8 cellular contexts compared by ENCODE assay signal in genomic region chr11:6482431-6482830, GRCh38. TPM values are rescaled to one million over a fixed set of nuclear protein-coding genes. Genes with fewer than 3 reads are reported as not detected.
DNase-seq lines count a peak whose midpoint lies in the region; ATAC-seq, FAIRE-seq and TF ChIP-seq lines count a peak whose summit lies in the region.

No MANE protein-coding gene starts in this region.

- H3K9ac ChIP-seq in GM12878 (ENCODE audit: control insufficient read depth, insufficient read depth, low read length) = peak overlapping the region; percentile 89

- H3K27me3 Mint-ChIP-seq in memory B cell = no peaks in the 10 kb centered on the region

- WGBS in GM12878 (ENCODE audit: insufficient coverage, insufficient replicate concordance, low lambda C conversion rate, missing lambda C conversion rate) = 84% methylated on average over 5 of the region's 5 CpGs

- H3K4me3 Mint-ChIP-seq in memory B cell = peak overlapping the region; percentile 93

- H2AFZ ChIP-seq in GM12878 (ENCODE audit: control insufficient read depth, low read depth, low read length) = no peak overlapping the region

- no peak for TF ChIP-seq EP300 in GM12878 (IDR thresholded peaks at IDR 0.05; ENCODE audit: borderline replicate concordance in 1 of 2, control insufficient read depth in 1 of 2, low read depth in 2 of 2, low read length in 2 of 2)

- peak overlapping the region; percentile 98 for H3K4me2 ChIP-seq in GM12878 (ENCODE audit: control insufficient read depth, insufficient read depth)

- in situ Hi-C loops in GM12878 (cut with MboI) = loop anchor here (5.0 kb wide), 1 partner anchor 125 kb away; no protein-coding TSS in a partner anchor

- no peak for TF ChIP-seq POLR2A in GM12878 (IDR thresholded peaks at IDR 0.05; ENCODE audit: low read depth, low read length)
- no peak for TF ChIP-seq POLR2A in uterus (IDR thresholded peaks at IDR 0.05)

- peaks cover 40% of the 10 kb centered on the region for H3K79me2 ChIP-seq in GM12878 (ENCODE audit: control insufficient read depth, insufficient read depth, low read length)

- ATAC-seq in left cardiac atrium = no peak
- ATAC-seq in GM12878 = no peak
- no peak for ATAC-seq in memory B cell (ENCODE audit: low read depth)
- no peak for ATAC-seq in HG02885 (IDR thresholded peaks at IDR 0.05; ENCODE audit: poor library complexity, unreplicated experiment)

- peak overlapping the region; percentile 90 to 94 for H3K27ac ChIP-seq in right atrium auricular region
- peak overlapping the region; percentile 80 for H3K27ac ChIP-seq in GM12878 (ENCODE audit: control insufficient read depth, insufficient read depth)
- H3K27ac ChIP-seq in uterus = peak overlapping the region; percentile 93 to 94

- TF ChIP-seq CTCF in right atrium auricular region (IDR thresholded peaks at IDR 0.05) = no peak
- no peak for TF ChIP-seq CTCF in GM12878 (IDR thresholded peaks at IDR 0.05 in 2 of 3, conservative IDR thresholded peaks at IDR 0.05 in 1 of 3; ENCODE audit: control insufficient read depth in 2 of 3, extremely low read depth in 1 of 3, insufficient read depth in 1 of 3, low read depth in 3 of 3, low read length in 3 of 3)
- TF ChIP-seq CTCF in uterus (IDR thresholded peaks at IDR 0.05) = no peak

- peaks cover 12% of the 10 kb centered on the region for H3K36me3 Mint-ChIP-seq in memory B cell

- peaks cover 0 to 31% of the 10 kb centered on the region in 2 donors for H3K4me1 ChIP-seq in right atrium auricular region
- H3K4me1 ChIP-seq in GM12878 (ENCODE audit: control insufficient read depth, insufficient read depth, low read length) = peaks cover 19% of the 10 kb centered on the region
- peaks cover 6% of the 10 kb centered on the region in 2 donors for H3K4me1 ChIP-seq in uterus

- SMC1A ChIA-PET in GM12878 (lab: Charles Lee; ENCODE audit: uncharacterized antibody, unreplicated experiment) = interaction anchor here (1.1 to 2.9 kb wide), 7 partner anchors 13 to 200 kb away, joined by 3 to 14 read pairs (median 5); partner anchors contain the start of gene MRPL17

- no peaks in the 10 kb centered on the region for H3K9me3 Mint-ChIP-seq in memory B cell

- no peak for FAIRE-seq in GM12878 (lab: Jason Lieb, UNC)

- no TSS peak for BruUV-seq in GM12878 (replicated peaks; lab: Mats Ljungman, UMichigan)

- RAD21 ChIA-PET in GM12878 (lab: Charles Lee; ENCODE audit: unreplicated experiment) = interaction anchor here (1.4 to 1.7 kb wide), 3 partner anchors 10 to 137 kb away, joined by 3 to 13 read pairs (median 6); partner anchors contain the start of gene TPP1

- H3K27me3 ChIP-seq in right atrium auricular region = no peaks in the 10 kb centered on the region
- H3K27me3 ChIP-seq in GM12878 (replicated peaks in 1 of 2; ENCODE audit: control insufficient read depth in 2 of 2, insufficient read depth in 2 of 2, low read length in 1 of 2) = no peaks in the 10 kb centered on the region
- no peaks in the 10 kb centered on the region for H3K27me3 ChIP-seq in uterus

- peaks cover 48% of the 10 kb centered on the region for H3K36me3 ChIP-seq in right atrium auricular region
- H3K36me3 ChIP-seq in GM12878 (ENCODE audit: control insufficient read depth in 2 of 2, insufficient read depth in 2 of 2, low read length in 1 of 2) = peaks cover 0 to 18% of the 10 kb centered on the region in 2 experiments; a peak in 2 of 4 replicates
- H3K36me3 ChIP-seq in uterus = no peaks in the 10 kb centered on the region

- TF ChIP-seq RAD21 in GM12878 (IDR thresholded peaks at IDR 0.05; ENCODE audit: insufficient read depth, low read depth, low read length) = no peak

- H3K9me3 ChIP-seq in right atrium auricular region = no peaks in the 10 kb centered on the region
- H3K9me3 ChIP-seq in GM12878 (replicated peaks; ENCODE audit: control insufficient read depth, insufficient read depth, low read length) = no peaks in the 10 kb centered on the region
- H3K9me3 ChIP-seq in uterus = no peaks in the 10 kb centered on the region

- peak overlapping the region; percentile 65 to 70 for H3K4me3 ChIP-seq in right atrium auricular region
- H3K4me3 ChIP-seq in GM12878 = peak overlapping the region; percentile 93
- peak overlapping the region; percentile 84 to 92 for H3K4me3 ChIP-seq in uterus

- CTCF ChIA-PET in GM12878 (lab: Yijun Ruan, JAX) = interaction anchor here (0.6 to 10.7 kb wide), 12 partner anchors 13 to 266 kb away, joined by 3 to 119 read pairs (median 6); partner anchors contain the start of gene MRPL17

- intact Hi-C loops in left cardiac atrium (cut with DNase I) (no loop called here), GM12878 (cut with micrococcal nuclease; ENCODE audit: unreplicated experiment) (loop anchor here (10.0 kb wide), 2 partner anchors 248 to 1042 kb away; partner anchors contain the start of genes CNGA4 and FHIP1B), uterus (cut with DNase I; ENCODE audit: low total_unique reads) (no loop called here), posterior cingulate gyrus (cut with DNase I) (loop anchor here (5.0 kb wide), 1 partner anchor 275 kb away; no protein-coding TSS in a partner anchor)

- H3K4me1 Mint-ChIP-seq in memory B cell = peaks cover 21% of the 10 kb centered on the region

- POLR2A ChIA-PET in GM12878 (lab: Charles Lee) = interaction anchor here (0.6 to 2.0 kb wide), 3 partner anchors 13 to 16 kb away, joined by 3 to 26 read pairs (median 9); partner anchors contain the start of gene DNHD1

- peak overlapping the region; percentile 72 for H3K27ac Mint-ChIP-seq in memory B cell

- DNase-seq in right atrium auricular region (ENCODE audit: low spot score) (no peak), left cardiac atrium (no peak), GM12878 (ENCODE audit: low read depth, low spot score) (no peak), memory B cell (ENCODE audit: low spot score in 2 of 2) (no peak), uterus (no peak), posterior cingulate gyrus (no peak), GF-D8 (lab: John Stamatoyannopoulos, UW) (no peak)

- no peaks in the 10 kb centered on the region for H4K20me1 ChIP-seq in GM12878 (ENCODE audit: control insufficient read depth, insufficient read depth)

RNA-seq across cellular contexts. Expression of gene TIMM10B, which starts 1.1 kb away (rescaled TPM):
- 10 to 100 TPM; 19.8 to 22.6 TPM for total RNA-seq in right atrium auricular region
- total RNA-seq in left cardiac atrium = 10 to 100 TPM; 19.9 to 33.0 TPM
- 209 and 215 TPM in 2 replicates for total RNA-seq in GM12878 (2013; cell fraction: nucleolus; rRNA removed)
- 40.5 and 41.4 TPM in 2 replicates for total RNA-seq in GM12878 (2014; rRNA removed)
- 28.8 and 30.3 TPM in 2 replicates for total RNA-seq in GM12878 (2014; rRNA removed; fragmentation: Illumina TruSeq; extraction: Trizol)
- total RNA-seq in GM12878 (2021) = 39.2 and 42.1 TPM in 2 replicates
- polyA plus RNA-seq in GM12878 (2011; ENCODE audit: low read depth) = 25.9 TPM
- polyA plus RNA-seq in GM12878 (2011; rRNA removed) = 58.6 and 64.3 TPM in 2 replicates
- 66.0 and 70.2 TPM in 2 replicates for polyA plus RNA-seq in GM12878 (2011; cell fraction: cytosol; rRNA removed)
- 65.6 and 86.1 TPM in 2 replicates for polyA plus RNA-seq in GM12878 (2011; cell fraction: nucleus; rRNA removed)
- polyA plus RNA-seq in GM12878 (2012) = 29.4 and 30.0 TPM in 2 replicates
- polyA plus RNA-seq in GM12878 (2014; fragmentation: Illumina TruSeq; extraction: Trizol) = 32.9 and 36.1 TPM in 2 replicates
- 100 to 1,000 TPM in 1 of 2 experiments, 10 to 100 TPM in 1; 93.3 to 126 TPM for polyA plus RNA-seq in GM12878 (2014; fragmentation: Nextera tagmentation; extraction: Ambion mirVana)
- 33.5 and 47.8 TPM in 2 replicates for polyA plus RNA-seq in GM12878 (2014; rRNA removed)
- 10 to 100 TPM; 58.4 to 61.6 TPM for polyA plus RNA-seq in GM12878 (2016; fragmentation: Nextera tagmentation; extraction: Ambion mirVana)
- polyA minus RNA-seq in GM12878 (2011; rRNA and poly(A)+ RNA removed) = 44.2 and 73.7 TPM in 2 replicates
- 15.5 and 24.5 TPM in 2 replicates for polyA minus RNA-seq in GM12878 (2011; cell fraction: cytosol; rRNA and poly(A)+ RNA removed)
- polyA minus RNA-seq in GM12878 (2011; cell fraction: nucleus; rRNA and poly(A)+ RNA removed) = 77.0 and 98.9 TPM in 2 replicates
- total RNA-seq in uterus = 10 to 100 TPM in 3 of 4 donors, 1 to 10 TPM in 1; 7.9 to 40.7 (median 28.4) TPM

RNA-seq across cellular contexts. Expression of gene ARFIP2, which starts 1.3 kb away (rescaled TPM):
- total RNA-seq in right atrium auricular region (10 to 100 TPM; 19.2 to 34.1 TPM), left cardiac atrium (10 to 100 TPM; 18.6 to 32.6 TPM), GM12878 (2014; rRNA removed) (47.7 and 49.5 TPM in 2 replicates), GM12878 (2014; rRNA removed; fragmentation: Illumina TruSeq; extraction: Trizol) (35.6 TPM in 2 replicates), GM12878 (2021) (44.2 and 48.4 TPM in 2 replicates), uterus (10 to 100 TPM; 34.4 to 58.5 (median 51.8) TPM)
- 53.4 and 65.2 TPM in 2 replicates for total RNA-seq in GM12878 (2013; cell fraction: nucleolus; rRNA removed)
- 36.2 TPM for polyA plus RNA-seq in GM12878 (2011; ENCODE audit: low read depth)
- polyA plus RNA-seq in GM12878 (2011; rRNA removed) (35.9 and 44.7 TPM in 2 replicates), GM12878 (2014; fragmentation: Illumina TruSeq; extraction: Trizol) (41.4 and 52.8 TPM in 2 replicates), GM12878 (2014; fragmentation: Nextera tagmentation; extraction: Ambion mirVana) (10 to 100 TPM; 11.7 to 18.9 TPM), GM12878 (2014; rRNA removed) (59.8 and 65.5 TPM in 2 replicates), GM12878 (2016; fragmentation: Nextera tagmentation; extraction: Ambion mirVana) (10 to 100 TPM; 49.5 to 53.1 TPM)
- polyA plus RNA-seq in GM12878 (2011; cell fraction: cytosol; rRNA removed) = 40.0 and 50.8 TPM in 2 replicates
- 130 and 160 TPM in 2 replicates for polyA plus RNA-seq in GM12878 (2011; cell fraction: nucleus; rRNA removed)
- polyA plus RNA-seq in GM12878 (2012) = 43.4 and 52.7 TPM in 2 replicates
- 33.1 and 33.8 TPM in 2 replicates for polyA minus RNA-seq in GM12878 (2011; rRNA and poly(A)+ RNA removed)
- 8.4 and 9.6 TPM in 2 replicates for polyA minus RNA-seq in GM12878 (2011; cell fraction: cytosol; rRNA and poly(A)+ RNA removed)
- 49.7 and 60.0 TPM in 2 replicates for polyA minus RNA-seq in GM12878 (2011; cell fraction: nucleus; rRNA and poly(A)+ RNA removed)

RNA-seq across cellular contexts. Expression of gene TRIM3, which starts 8.7 kb away (rescaled TPM):
- total RNA-seq in right atrium auricular region (10 to 100 TPM in 1 of 2 donors, 1 to 10 TPM in 1; 7.1 to 19.5 TPM), left cardiac atrium (10 to 100 TPM; 10.6 to 14.5 TPM), GM12878 (2014; rRNA removed) (6.1 and 11.8 TPM in 2 replicates), GM12878 (2014; rRNA removed; fragmentation: Illumina TruSeq; extraction: Trizol) (3.4 and 3.7 TPM in 2 replicates), GM12878 (2021) (6.9 and 8.7 TPM in 2 replicates), uterus (10 to 100 TPM in 3 of 4 donors, 1 to 10 TPM in 1; 9.5 to 42.4 (median 29.6) TPM)
- 14.7 and 15.4 TPM in 2 replicates for total RNA-seq in GM12878 (2013; cell fraction: nucleolus; rRNA removed)
- polyA plus RNA-seq in GM12878 (2011; ENCODE audit: low read depth) = 2.9 TPM
- polyA plus RNA-seq in GM12878 (2011; rRNA removed) (3.3 and 4.4 TPM in 2 replicates), GM12878 (2014; fragmentation: Illumina TruSeq; extraction: Trizol) (4.7 and 7.5 TPM in 2 replicates), GM12878 (2014; fragmentation: Nextera tagmentation; extraction: Ambion mirVana) (under 1 TPM; 0.34 to 0.55 TPM), GM12878 (2014; rRNA removed) (11.0 and 18.3 TPM in 2 replicates), GM12878 (2016; fragmentation: Nextera tagmentation; extraction: Ambion mirVana) (1 to 10 TPM; 4.6 to 5.0 TPM)
- polyA plus RNA-seq in GM12878 (2011; cell fraction: cytosol; rRNA removed) = 4.2 and 5.7 TPM in 2 replicates
- 28.2 and 29.4 TPM in 2 replicates for polyA plus RNA-seq in GM12878 (2011; cell fraction: nucleus; rRNA removed)
- polyA plus RNA-seq in GM12878 (2012) = 4.2 and 5.3 TPM in 2 replicates
- polyA minus RNA-seq in GM12878 (2011; rRNA and poly(A)+ RNA removed) = 4.3 and 5.5 TPM in 2 replicates
- 2.4 and 3.0 TPM in 2 replicates for polyA minus RNA-seq in GM12878 (2011; cell fraction: cytosol; rRNA and poly(A)+ RNA removed)
- polyA minus RNA-seq in GM12878 (2011; cell fraction: nucleus; rRNA and poly(A)+ RNA removed) = 4.0 and 10.0 TPM in 2 replicates

RNA-seq across cellular contexts. Expression of gene DNHD1, which starts 14.6 kb away (rescaled TPM):
- 1 to 10 TPM; 4.4 to 4.8 TPM for total RNA-seq in right atrium auricular region
- 1 to 10 TPM; 4.4 to 7.6 TPM for total RNA-seq in left cardiac atrium
- total RNA-seq in GM12878 (2013; cell fraction: nucleolus; rRNA removed) = 157 and 165 TPM in 2 replicates
- total RNA-seq in GM12878 (2014; rRNA removed) = 10.1 and 11.7 TPM in 2 replicates
- total RNA-seq in GM12878 (2014; rRNA removed; fragmentation: Illumina TruSeq; extraction: Trizol) = 6.7 and 7.8 TPM in 2 replicates
- total RNA-seq in GM12878 (2021) = 12.3 and 14.0 TPM in 2 replicates
- polyA plus RNA-seq in GM12878 (2011; ENCODE audit: low read depth) = 12.7 TPM
- 9.4 and 13.6 TPM in 2 replicates for polyA plus RNA-seq in GM12878 (2011; rRNA removed)
- 10.3 and 12.6 TPM in 2 replicates for polyA plus RNA-seq in GM12878 (2011; cell fraction: cytosol; rRNA removed)
- polyA plus RNA-seq in GM12878 (2011; cell fraction: nucleus; rRNA removed) = 146 and 224 TPM in 2 replicates
- polyA plus RNA-seq in GM12878 (2012) = 19.4 TPM in 2 replicates
- 7.6 and 10.6 TPM in 2 replicates for polyA plus RNA-seq in GM12878 (2014; fragmentation: Illumina TruSeq; extraction: Trizol)
- polyA plus RNA-seq in GM12878 (2014; fragmentation: Nextera tagmentation; extraction: Ambion mirVana) = 1 to 10 TPM in 1 of 2 experiments, under 1 TPM in 1; 0.99 to 1.1 TPM
- polyA plus RNA-seq in GM12878 (2014; rRNA removed) = 16.5 and 16.9 TPM in 2 replicates
- polyA plus RNA-seq in GM12878 (2016; fragmentation: Nextera tagmentation; extraction: Ambion mirVana) = 1 to 10 TPM; 4.0 to 6.1 TPM
- 33.1 and 43.5 TPM in 2 replicates for polyA minus RNA-seq in GM12878 (2011; rRNA and poly(A)+ RNA removed)
- polyA minus RNA-seq in GM12878 (2011; cell fraction: cytosol; rRNA and poly(A)+ RNA removed) = 4.6 and 4.7 TPM in 2 replicates
- 40.4 and 49.0 TPM in 2 replicates for polyA minus RNA-seq in GM12878 (2011; cell fraction: nucleus; rRNA and poly(A)+ RNA removed)
- total RNA-seq in uterus = 10 to 100 TPM in 3 of 4 donors, 1 to 10 TPM in 1; 9.4 to 32.5 (median 22.5) TPM

RNA-seq across cellular contexts. Expression of gene HPX, which starts 41.6 kb away (rescaled TPM):
- total RNA-seq in right atrium auricular region = under 1 TPM in 1 of 2 donors, not detected in 1; 0.20 TPM
- 1 to 10 TPM in 1 of 2 donors, under 1 TPM in 1; 0.38 to 1.0 TPM for total RNA-seq in left cardiac atrium
- total RNA-seq in GM12878 (2013; cell fraction: nucleolus; rRNA removed) = 0.67 TPM in 1 of 2 replicates, not detected in the other
- 1.7 TPM in 1 of 2 replicates, not detected in the other for total RNA-seq in GM12878 (2014; rRNA removed)
- total RNA-seq in GM12878 (2014; rRNA removed; fragmentation: Illumina TruSeq; extraction: Trizol) = 0.09 and 0.37 TPM in 2 replicates
- 1.7 and 2.1 TPM in 2 replicates for total RNA-seq in GM12878 (2021)
- polyA plus RNA-seq in GM12878 (2011; ENCODE audit: low read depth) = 1.0 TPM
- polyA plus RNA-seq in GM12878 (2011; rRNA removed) = 0.06 and 0.23 TPM in 2 replicates
- polyA plus RNA-seq in GM12878 (2011; cell fraction: cytosol; rRNA removed) = not detected in 2 replicates
- polyA plus RNA-seq in GM12878 (2011; cell fraction: nucleus; rRNA removed) = 0.48 and 0.91 TPM in 2 replicates
- 0.06 and 0.14 TPM in 2 replicates for polyA plus RNA-seq in GM12878 (2012)
- polyA plus RNA-seq in GM12878 (2014; fragmentation: Illumina TruSeq; extraction: Trizol) = 0.18 and 0.29 TPM in 2 replicates
- polyA plus RNA-seq in GM12878 (2014; fragmentation: Nextera tagmentation; extraction: Ambion mirVana) = under 1 TPM; 0.11 TPM
- 0.33 and 0.60 TPM in 2 replicates for polyA plus RNA-seq in GM12878 (2014; rRNA removed)
- under 1 TPM in 1 of 2 experiments, not detected in 1; 0.08 TPM for polyA plus RNA-seq in GM12878 (2016; fragmentation: Nextera tagmentation; extraction: Ambion mirVana)
- 0.44 TPM in 1 of 2 replicates, not detected in the other for polyA minus RNA-seq in GM12878 (2011; rRNA and poly(A)+ RNA removed)
- polyA minus RNA-seq in GM12878 (2011; cell fraction: cytosol; rRNA and poly(A)+ RNA removed) = not detected in 2 replicates
- polyA minus RNA-seq in GM12878 (2011; cell fraction: nucleus; rRNA and poly(A)+ RNA removed) = 0.67 TPM in 1 of 2 replicates, not detected in the other
- 10 to 100 TPM in 1 of 4 donors, 1 to 10 TPM in 1, under 1 TPM in 1, not detected in 1; 0.29 to 28.6 (median 1.1) TPM for total RNA-seq in uterus

Comparison
In these comparisons a context has a peak if more than half of its experiments do, and no peak if none do; other contexts are left out.
1. intact Hi-C loops: an anchor here in GM12878 (10.0 kb wide) and posterior cingulate gyrus (5.0 kb wide); none called in left cardiac atrium and uterus.